ENCODE assay signal across 1 cellular context in genomic region chr3:52519445-52520140, GRCh38.
TF ChIP-seq lines count a peak whose summit lies in the region.

No MANE protein-coding gene starts in this region.

TF ChIP-seq in H1, 55 proteins besides CTCF, POLR2A, EP300 and RAD21:
- TF ChIP-seq E2F6 (IDR thresholded peaks at IDR 0.05), result no peak
- peak; percentile 52; the same call in 1 of the 2 replicates for TF ChIP-seq KDM1A (IDR thresholded peaks at IDR 0.05; ENCODE audit: borderline replicate concordance, low read length)
